In the genomic region with DNA sequence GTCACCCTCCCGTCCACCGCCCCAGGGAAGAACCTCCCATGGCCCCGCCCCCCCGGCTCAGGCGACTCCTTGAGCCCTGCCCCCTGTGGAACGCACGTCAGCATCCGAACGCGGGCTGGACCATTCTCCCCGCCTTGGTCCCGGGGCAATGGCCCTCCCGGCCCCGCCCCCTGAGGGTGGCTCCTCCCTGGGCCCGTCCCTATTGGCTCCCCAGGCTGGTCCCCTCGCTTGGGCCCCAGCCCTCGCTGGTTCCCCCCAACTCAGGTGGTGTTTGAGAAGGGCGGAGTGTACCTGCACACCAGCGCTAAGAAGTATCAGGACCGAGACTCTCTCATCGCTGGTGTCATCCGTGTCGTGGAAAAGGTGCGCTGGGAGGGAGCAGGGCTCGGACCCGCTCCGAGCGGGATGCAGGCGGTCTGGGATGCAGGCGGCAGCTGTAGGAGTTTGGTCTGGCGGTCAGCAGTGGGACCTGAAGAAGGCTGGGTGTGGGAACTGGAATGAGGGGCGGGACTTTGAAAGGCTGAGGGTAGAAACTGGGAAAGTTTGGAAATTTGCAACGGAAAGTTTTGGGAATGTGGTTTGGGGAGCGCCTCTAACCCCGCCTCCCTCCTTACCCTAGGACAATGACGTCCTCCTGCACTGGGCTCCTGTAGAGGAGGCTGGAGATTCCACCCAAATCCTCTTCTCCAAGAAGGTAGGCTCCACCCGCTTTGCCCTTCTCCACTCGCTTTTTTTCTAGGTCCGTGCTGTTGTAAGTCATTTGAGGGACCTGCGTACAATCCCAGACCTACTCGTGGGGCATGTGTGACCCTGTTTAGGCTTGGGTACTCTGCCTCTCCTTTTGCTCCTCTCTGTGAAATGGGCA, we compare ENCODE assay signal across 8 cellular contexts. TPM values are rescaled to one million over a fixed set of nuclear protein-coding genes. Genes with fewer than 3 reads are reported as not detected.
DNase-seq lines count a peak whose midpoint lies in the region; ATAC-seq lines count a peak whose summit lies in the region.

No MANE protein-coding gene starts in this region.

- peak; percentile 84 to 85 for DNase-seq in AML-193 (lab: John Stamatoyannopoulos, UW)
- DNase-seq in NCI-H226 = peak; percentile 92
- DNase-seq in activated CD4-positive, CD25-positive, alpha-beta regulatory T cell (lab: John Stamatoyannopoulos, UW) = peak; percentile 95 to 98 (median 98)
- peak; percentile 96 for DNase-seq in cerebellum (ENCODE audit: low spot score)
- peak; percentile 86 for DNase-seq in kidney glomerular epithelial cell (lab: John Stamatoyannopoulos, UW)
- peak; percentile 97 to 98 for DNase-seq in stimulated activated CD4-positive, alpha-beta T cell treated with anti-CD3 and anti-CD28 coated beads, Interleukin-1b, Interleukin-23, amount 100 ng/mL, for 1 hour (ENCODE audit: low read depth in 2 of 2)

- ATAC-seq in GM19025 (IDR thresholded peaks at IDR 0.05; ENCODE audit: low read depth, unreplicated experiment) (peak; percentile 45), HG03175 (IDR thresholded peaks at IDR 0.05; ENCODE audit: unreplicated experiment) (peak; percentile 47)

RNA-seq across cellular contexts. Expression of gene TBC1D17, which starts 0.6 kb away (rescaled TPM):
- 9.5 TPM for total RNA-seq in cerebellum

RNA-seq across cellular contexts. Expression of gene AKT1S1, which starts 1.0 kb away (rescaled TPM):
- total RNA-seq in cerebellum = 4.2 TPM

RNA-seq across cellular contexts. Expression of gene PNKP, which starts 10.7 kb away (rescaled TPM):
- total RNA-seq in cerebellum = 31.0 TPM

RNA-seq across cellular contexts. Expression of gene IL4I1, which starts 18.6 kb away (rescaled TPM):
- 0.64 TPM for total RNA-seq in cerebellum

RNA-seq across cellular contexts. Expression of gene PTOV1, which starts 27.2 kb away (rescaled TPM):
- total RNA-seq in cerebellum = 86.3 TPM

Comparison
In these comparisons a context has a peak if more than half of its experiments do, and no peak if none do; other contexts are left out.
1. Peak in every context shown above with its lines: DNase-seq and ATAC-seq.